8 cellular contexts compared by ENCODE assay signal in the genomic region with DNA sequence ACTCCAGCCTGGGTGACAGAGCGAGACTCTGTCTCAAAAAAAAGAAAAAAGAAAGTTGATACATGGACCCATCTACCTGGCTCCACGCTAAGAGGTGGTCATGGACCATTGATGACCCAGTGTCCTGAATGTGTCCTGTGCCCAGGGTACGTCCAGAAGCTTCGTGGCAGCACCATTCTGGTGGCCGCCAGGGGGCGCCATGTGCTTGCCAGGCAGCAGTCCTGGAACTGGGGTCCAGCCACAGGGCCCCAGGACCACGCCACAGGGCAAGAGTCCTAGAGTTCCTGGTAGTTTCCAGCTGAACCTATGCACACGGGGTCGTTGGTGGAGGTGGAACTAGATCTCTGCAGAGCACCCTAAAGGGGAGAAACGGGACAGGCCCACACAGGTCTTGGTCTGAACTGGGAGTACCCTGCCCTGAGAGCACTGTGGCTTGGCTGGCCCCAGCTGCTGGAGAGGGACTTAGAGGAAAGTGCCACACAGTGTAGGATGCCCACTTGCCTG. TPM values are rescaled to one million over a fixed set of nuclear protein-coding genes. Genes with fewer than 3 reads are reported as not detected.
DNase-seq lines count a peak whose midpoint lies in the region; ATAC-seq and TF ChIP-seq lines count a peak whose summit lies in the region.

No MANE protein-coding gene starts in this region.

- H3K27ac ChIP-seq in HEK293 (ENCODE audit: extremely low read depth, low read depth, low read length) = no peak overlapping the region
- H3K27ac ChIP-seq in hepatocyte = peak overlapping the region; percentile 78
- no peak overlapping the region for H3K27ac ChIP-seq in smooth muscle cell (ENCODE audit: low read depth)

- H3K36me3 Mint-ChIP-seq in T-helper 2 cell treated with Interferon-gamma antibody and Interleukin-4, amounts not matched to agents 5 μg/mL and 100 μg/mL, for 36 hours (ENCODE audit: low read depth) = no peaks in the 10 kb centered on the region

- CTCF ChIA-PET in HEK293 (lab: Yijun Ruan, JAX) = interaction anchor here (0.6 to 4.3 kb wide), 50 partner anchors 9 to 1362 kb away, joined by 3 to 45 read pairs (median 5); partner anchors contain the start of genes CCER2, MRPS12, PAK4 and PLEKHG2

- no peaks in the 10 kb centered on the region for H3K4me1 Mint-ChIP-seq in T-helper 2 cell treated with Interferon-gamma antibody and Interleukin-4, amounts not matched to agents 5 μg/mL and 100 μg/mL, for 36 hours (ENCODE audit: low read depth)

- no peak overlapping the region for H3K27ac Mint-ChIP-seq in T-helper 2 cell treated with Interferon-gamma antibody and Interleukin-4, amounts not matched to agents 5 μg/mL and 100 μg/mL, for 36 hours

- H3K9me2 ChIP-seq in hepatocyte (replicated peaks; ENCODE audit: insufficient read depth) = no peaks in the 10 kb centered on the region

- H3K36me3 ChIP-seq in HEK293 (ENCODE audit: control insufficient read depth in 2 of 2, insufficient read depth in 1 of 2, low read length in 2 of 2) (no peaks in the 10 kb centered on the region; a peak in 1 of 3 replicates), hepatocyte (replicated peaks; ENCODE audit: insufficient read depth, low read depth) (no peaks in the 10 kb centered on the region), smooth muscle cell (ENCODE audit: low read depth) (no peaks in the 10 kb centered on the region)

- H2AFZ ChIP-seq in hepatocyte (no peak overlapping the region), smooth muscle cell (ENCODE audit: low read depth) (no peak overlapping the region)

- H3K4me3 Mint-ChIP-seq in T-helper 2 cell treated with Interferon-gamma antibody and Interleukin-4, amounts not matched to agents 5 μg/mL and 100 μg/mL, for 36 hours = no peak overlapping the region

- H3K9me3 Mint-ChIP-seq in T-helper 2 cell treated with Interferon-gamma antibody and Interleukin-4, amounts not matched to agents 5 μg/mL and 100 μg/mL, for 36 hours = no peaks in the 10 kb centered on the region

- DNase-seq in Ammon's horn (ENCODE audit: low spot score) = peak; percentile 79
- peak; percentile 50 for DNase-seq in T-helper 2 cell treated with Interferon-gamma antibody and Interleukin-4, amounts not matched to agents 5 μg/mL and 100 μg/mL, for 36 hours (ENCODE audit: low spot score)
- DNase-seq in amygdala (lab: John Stamatoyannopoulos, UW) = peak in 53 of 56 donors; percentile 8 to 89 (median 51)
- peak; percentile 68 for DNase-seq in hepatocyte (ENCODE audit: low spot score)
- DNase-seq in smooth muscle cell (lab: John Stamatoyannopoulos, UW; ENCODE audit: unreplicated experiment) = no peak

- no peaks in the 10 kb centered on the region for H3K4me1 ChIP-seq in HEK293 (ENCODE audit: control insufficient read depth, insufficient read depth, low read length)
- H3K4me1 ChIP-seq in hepatocyte (ENCODE audit: insufficient read depth) = peaks cover 4% of the 10 kb centered on the region
- no peaks in the 10 kb centered on the region for H3K4me1 ChIP-seq in smooth muscle cell (ENCODE audit: low read depth)

- H4K20me1 ChIP-seq in hepatocyte (ENCODE audit: insufficient read depth, poor library complexity, severe bottlenecking) (no peaks in the 10 kb centered on the region), smooth muscle cell (ENCODE audit: low read depth) (no peaks in the 10 kb centered on the region)

- 37% methylated on average over 10 of the region's 10 CpGs for WGBS in hepatocyte (ENCODE audit: low lambda C conversion rate, missing lambda C conversion rate)
- WGBS in smooth muscle cell (ENCODE audit: low lambda C conversion rate) = 19% methylated on average over 10 of the region's 10 CpGs

- H3K4me3 ChIP-seq in HEK293 (ENCODE audit: low read depth, low read length) (no peak overlapping the region), hepatocyte (no peak overlapping the region), smooth muscle cell (no peak overlapping the region)

- H3K79me2 ChIP-seq in hepatocyte = no peaks in the 10 kb centered on the region
- H3K79me2 ChIP-seq in smooth muscle cell (ENCODE audit: low read depth) = no peaks in the 10 kb centered on the region

- no peaks in the 10 kb centered on the region for H3F3A ChIP-seq in smooth muscle cell (ENCODE audit: low read depth)

- H3K9ac ChIP-seq in smooth muscle cell (ENCODE audit: low read depth) = no peak overlapping the region

- no peak for ATAC-seq in GM21360 (IDR thresholded peaks at IDR 0.05; ENCODE audit: unreplicated experiment)
- no peak for ATAC-seq in GM19395 (IDR thresholded peaks at IDR 0.05; ENCODE audit: unreplicated experiment)

- no peaks in the 10 kb centered on the region for H3K27me3 ChIP-seq in hepatocyte
- no peaks in the 10 kb centered on the region for H3K27me3 ChIP-seq in smooth muscle cell (ENCODE audit: low read depth)

- POLR2A ChIA-PET in HEK293 (lab: Yijun Ruan, JAX) = no interaction called here

- H3K27me3 Mint-ChIP-seq in T-helper 2 cell treated with Interferon-gamma antibody and Interleukin-4, amounts not matched to agents 5 μg/mL and 100 μg/mL, for 36 hours (ENCODE audit: low read depth) = peaks cover 2% of the 10 kb centered on the region

- H3K4me2 ChIP-seq in hepatocyte (no peak overlapping the region), smooth muscle cell (no peak overlapping the region)

- H3K9me3 ChIP-seq in HEK293 (ENCODE audit: control insufficient read depth, insufficient read depth, low read depth, low read length) (no peaks in the 10 kb centered on the region), hepatocyte (ENCODE audit: low read depth) (no peaks in the 10 kb centered on the region), smooth muscle cell (replicated peaks; ENCODE audit: low read depth) (no peaks in the 10 kb centered on the region)

- TF ChIP-seq CTCF in HEK293 (tag by site-specific recombination; IDR thresholded peaks at IDR 0.05) = peak; percentile 98
- peak; percentile 55 for TF ChIP-seq CTCF in hepatocyte (IDR thresholded peaks at IDR 0.05; ENCODE audit: poor library complexity)
- TF ChIP-seq CTCF in smooth muscle cell (IDR thresholded peaks at IDR 0.05; ENCODE audit: borderline replicate concordance, insufficient read depth, poor library complexity, severe bottlenecking) = peak; percentile 83

TF ChIP-seq in HEK293, 187 proteins besides CTCF, POLR2A, EP300 and RAD21 (continues in another document):
- TF ChIP-seq BCL11A (tag by site-specific recombination; IDR thresholded peaks at IDR 0.05; ENCODE audit: low read depth) (0 out of 2 replicates have a peak, but pooled peaks have one; percentile 16), ZBTB48 (tag by site-specific recombination; IDR thresholded peaks at IDR 0.05) (peak; percentile 29; the same call in 1 of the 2 replicates), ZBTB8A (tag by site-specific recombination; IDR thresholded peaks at IDR 0.05) (no peak), ZNF501 (tag by site-specific recombination; IDR thresholded peaks at IDR 0.05) (0 out of 2 replicates have a peak, but pooled peaks have one; percentile 31), ZNF645 (tag by site-specific recombination; IDR thresholded peaks at IDR 0.05) (0 out of 2 replicates have a peak, but pooled peaks have one; percentile 9), ZNF2 (tag by site-specific recombination; IDR thresholded peaks at IDR 0.05) (peak; percentile 97), ZNF404 (tag by site-specific recombination; IDR thresholded peaks at IDR 0.05) (no peak), ZNF639 (tag by site-specific recombination; IDR thresholded peaks at IDR 0.05) (peak; percentile 54; the same call in 1 of the 2 replicates), SCRT1 (tag by site-specific recombination; IDR thresholded peaks at IDR 0.05; ENCODE audit: borderline replicate concordance) (no peak), ZNF600 (tag by site-specific recombination; IDR thresholded peaks at IDR 0.05) (0 out of 2 replicates have a peak, but pooled peaks have one; percentile 24), ZSCAN5A (tag by site-specific recombination; IDR thresholded peaks at IDR 0.05) (no peak)
- TF ChIP-seq, protein P1, sequence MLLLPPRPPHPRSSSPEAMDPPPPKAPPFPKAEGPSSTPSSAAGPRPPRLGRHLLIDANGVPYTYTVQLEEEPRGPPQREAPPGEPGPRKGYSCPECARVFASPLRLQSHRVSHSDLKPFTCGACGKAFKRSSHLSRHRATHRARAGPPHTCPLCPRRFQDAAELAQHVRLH (tag by site-specific recombination; IDR thresholded peaks at IDR 0.05) = peak; percentile 69

RNA-seq across cellular contexts. Expression of gene FBXO27, which starts 19.9 kb away (rescaled TPM):
- 6.7 and 15.2 TPM in 2 replicates for total RNA-seq in hepatocyte
- 10.3 and 11.0 TPM in 2 replicates for polyA plus RNA-seq in hepatocyte
- total RNA-seq in smooth muscle cell = 1.9 and 5.3 TPM in 2 replicates
- polyA plus RNA-seq in smooth muscle cell = 2.8 and 5.4 TPM in 2 replicates

RNA-seq across cellular contexts. Expression of gene ACP7, which starts 31.9 kb away (rescaled TPM):
- total RNA-seq in hepatocyte (0.16 and 0.23 TPM in 2 replicates), smooth muscle cell (0.22 and 2.2 TPM in 2 replicates)
- polyA plus RNA-seq in hepatocyte (0.13 and 0.21 TPM in 2 replicates), smooth muscle cell (not detected in 2 replicates)
